Comparison of ENCODE assay signal across 21 cellular contexts in genomic region chr16:50388491-50388890, GRCh38. TPM values are rescaled to one million over a fixed set of nuclear protein-coding genes. Genes with fewer than 3 reads are reported as not detected.
DNase-seq lines count a peak whose midpoint lies in the region; ATAC-seq, FAIRE-seq and TF ChIP-seq lines count a peak whose summit lies in the region.
"Had no signal": no experiment of that assay in that cellular context is flagged by ENCODE, and none has a peak within 500 bp of the region (broad histone marks: within the 10 kb centered on the region; RNA-seq: fewer than 3 reads in every experiment).

No MANE protein-coding gene starts in this region.

- no peak overlapping the region for H3K4me2 ChIP-seq in K562 (ENCODE audit: insufficient read depth, low read length)
- H3K4me2 ChIP-seq: A549, GM23338 had no signal

- no peak overlapping the region for H3K27ac ChIP-seq in K562 (ENCODE audit: extremely low read depth, low read depth, low read length)
- H3K27ac ChIP-seq: A549, C4-2B had no signal

- H3K4me3 ChIP-seq in K562 = no peak overlapping the region
- H3K4me3 ChIP-seq: A549, GM12878, GM23338 had no signal

- no peaks in the 10 kb centered on the region for H3K36me3 ChIP-seq in K562 (ENCODE audit: control insufficient read depth, insufficient read depth, low read length)
- H3K36me3 ChIP-seq: BE2C had no signal

- peak; percentile 57 for DNase-seq in NCI-H1694 treated with DMSO at 0.1 percent for 48 hours (lab: John Stamatoyannopoulos, UW)
- no peak for DNase-seq in K562 (ENCODE audit: extremely low read depth in 1 of 4, low spot score in 3 of 4)
- DNase-seq in effector memory CD8-positive, alpha-beta T cell = no peak
- no peak for DNase-seq in type B pancreatic cell (ENCODE audit: extremely low spot score, unreplicated experiment)
- no peak for DNase-seq in immature natural killer cell
- no peak for DNase-seq in SW 1271 (lab: John Stamatoyannopoulos, UW)
- DNase-seq: BE2C; CD4-positive, alpha-beta memory T cell; COR-L47; DMS53; H9; IMR-90; KG1 had no signal

- H2AFZ ChIP-seq in K562 (ENCODE audit: low read depth, low read length) = no peak overlapping the region
- H2AFZ ChIP-seq: GM23338 had no signal

- no peak overlapping the region for H3K4me3 Mint-ChIP-seq in effector memory CD8-positive, alpha-beta T cell
- no peak overlapping the region for H3K4me3 Mint-ChIP-seq in type B pancreatic cell
- H3K4me3 Mint-ChIP-seq in immature natural killer cell = no peak overlapping the region
- H3K4me3 Mint-ChIP-seq: CD4-positive, alpha-beta memory T cell; GM23338; H9 had no signal

- H3K9me3 Mint-ChIP-seq in effector memory CD8-positive, alpha-beta T cell = no peaks in the 10 kb centered on the region
- peaks cover 8% of the 10 kb centered on the region for H3K9me3 Mint-ChIP-seq in type B pancreatic cell
- no peaks in the 10 kb centered on the region for H3K9me3 Mint-ChIP-seq in immature natural killer cell
- H3K9me3 Mint-ChIP-seq: CD4-positive, alpha-beta memory T cell; GM23338; H9 had no signal

- CTCF ChIA-PET in K562 (lab: Yijun Ruan, JAX; ENCODE audit: low intra/inter-chr PET ratio) = no interaction called here

- TF ChIP-seq EP300 in K562 (IDR thresholded peaks at IDR 0.05; ENCODE audit: low read length) = no peak

- BruUV-seq in K562 (replicated peaks; lab: Mats Ljungman, UMichigan) = no TSS peak

- POLR2A ChIA-PET in K562 (lab: Yijun Ruan, JAX) = no interaction called here

- in situ Hi-C loops in K562 (cut with MboI) = no loop called here

- no peaks in the 10 kb centered on the region for H4K20me1 ChIP-seq in K562 (replicated peaks; ENCODE audit: control insufficient read depth, insufficient read depth, low read length)

- peak overlapping the region; percentile 36 to 47 for H3K27ac Mint-ChIP-seq in effector memory CD8-positive, alpha-beta T cell
- H3K27ac Mint-ChIP-seq in type B pancreatic cell (peak overlapping the region; percentile 29), immature natural killer cell (no peak overlapping the region)
- H3K27ac Mint-ChIP-seq: GM23338, H9 had no signal

- H3K9ac ChIP-seq in K562 (ENCODE audit: insufficient read depth in 1 of 2, low read depth in 2 of 2, low read length in 2 of 2) = no peak overlapping the region

- no peak for ATAC-seq in K562
- ATAC-seq in effector memory CD8-positive, alpha-beta T cell (replicated peaks) = no peak
- ATAC-seq in HG03521 (IDR thresholded peaks at IDR 0.05; ENCODE audit: unreplicated experiment) = no peak
- ATAC-seq in HG02885 (IDR thresholded peaks at IDR 0.05; ENCODE audit: poor library complexity, unreplicated experiment) = no peak
- ATAC-seq: A549, GM12878, GM23338 had no signal

- H3K27me3 Mint-ChIP-seq in effector memory CD8-positive, alpha-beta T cell = peaks cover 0 to 42% of the 10 kb centered on the region in 2 donors
- H3K27me3 Mint-ChIP-seq in type B pancreatic cell (no peaks in the 10 kb centered on the region), immature natural killer cell (ENCODE audit: low read depth in 3 of 3) (peaks cover 3 to 5% (median 4%) of the 10 kb centered on the region in 3 donors)

- TF ChIP-seq CTCF in K562 (IDR thresholded peaks at IDR 0.05 in 2 of 3, conservative IDR thresholded peaks at IDR 0.05 in 1 of 3; ENCODE audit: insufficient read depth in 2 of 3, low read depth in 1 of 3, low read length in 3 of 3) (no peak), type B pancreatic cell (conservative IDR thresholded peaks at IDR 0.05) (no peak)

- TF ChIP-seq RAD21 in K562 (CRISPR knock-in tag; conservative IDR thresholded peaks at IDR 0.05 in 1 of 2, IDR thresholded peaks at IDR 0.05 in 1 of 2) = no peak

- FAIRE-seq in K562 (lab: Jason Lieb, UNC) = no peak
- FAIRE-seq: A549, D721Med, GM12878, GM18507 had no signal

- no peaks in the 10 kb centered on the region for H3K9me1 ChIP-seq in K562 (ENCODE audit: control insufficient read depth, insufficient read depth, low read length)

- peaks cover 0 to 4% of the 10 kb centered on the region in 2 donors for H3K4me1 Mint-ChIP-seq in effector memory CD8-positive, alpha-beta T cell (ENCODE audit: low read depth in 2 of 2)
- H3K4me1 Mint-ChIP-seq in type B pancreatic cell (ENCODE audit: unreplicated experiment) (peaks cover 45% of the 10 kb centered on the region), immature natural killer cell (no peaks in the 10 kb centered on the region)
- H3K4me1 Mint-ChIP-seq: CD4-positive, alpha-beta memory T cell had no signal

- WGBS in K562 (ENCODE audit: insufficient coverage, low coverage, missing lambda C conversion rate) = 29% methylated on average over 1 of the region's 1 CpG

- no peaks in the 10 kb centered on the region for H3K79me2 ChIP-seq in K562 (ENCODE audit: control insufficient read depth, insufficient read depth, low read length)

- no peak for TF ChIP-seq POLR2A in K562 (conservative IDR thresholded peaks at IDR 0.05)

- no peaks in the 10 kb centered on the region for H3K36me3 Mint-ChIP-seq in effector memory CD8-positive, alpha-beta T cell (ENCODE audit: insufficient read depth)
- H3K36me3 Mint-ChIP-seq in type B pancreatic cell = no peaks in the 10 kb centered on the region
- H3K36me3 Mint-ChIP-seq in immature natural killer cell = no peaks in the 10 kb centered on the region
- H3K36me3 Mint-ChIP-seq: CD4-positive, alpha-beta memory T cell had no signal

- H3K9me3 ChIP-seq in K562 (replicated peaks; ENCODE audit: control insufficient read depth, insufficient read depth, low read depth, low read length) = no peaks in the 10 kb centered on the region
- H3K9me3 ChIP-seq: A549, BE2C had no signal

- H3K4me1 ChIP-seq in K562 (replicated peaks in 1 of 2; ENCODE audit: control insufficient read depth in 2 of 2, insufficient read depth in 2 of 2, low read length in 2 of 2) = peaks cover 6 to 9% of the 10 kb centered on the region in 2 experiments; a peak in 2 of 5 replicates
- H3K4me1 ChIP-seq: A549 had no signal

- intact Hi-C loops in K562 (cut with micrococcal nuclease) = no loop called here

- peaks cover 0 to 25% of the 10 kb centered on the region in 2 experiments; a peak in 1 of 5 replicates for H3K27me3 ChIP-seq in K562 (ENCODE audit: control insufficient read depth in 2 of 2, insufficient read depth in 2 of 2, low read length in 2 of 2)
- H3K27me3 ChIP-seq: BE2C had no signal

TF ChIP-seq in K562, 482 proteins besides CTCF, POLR2A, EP300 and RAD21:
- 0 out of 2 replicates have a peak, but pooled peaks have one; percentile 22 for TF ChIP-seq ZNF175 (CRISPR knock-in tag; IDR thresholded peaks at IDR 0.05; ENCODE audit: low read depth)
- TF ChIP-seq LARP7 (IDR thresholded peaks at IDR 0.05) = no peak

RNA-seq across cellular contexts. Expression of gene BRD7, which starts 19.7 kb away (rescaled TPM):
- total RNA-seq in K562 (2011; cell fraction: chromatin; rRNA removed; ENCODE audit: low replicate concordance) = 29.1 and 47.8 TPM in 2 replicates
- total RNA-seq in K562 (2011; cell fraction: nucleolus; rRNA removed) = 16.5 and 17.9 TPM in 2 replicates
- 26.1 and 42.0 TPM in 2 replicates for total RNA-seq in K562 (2011; cell fraction: nucleoplasm; rRNA removed)
- 68.7 and 80.5 TPM in 2 replicates for total RNA-seq in K562 (2014; rRNA removed)
- total RNA-seq in K562 (2014; rRNA removed; fragmentation: Illumina TruSeq; extraction: Trizol) = 101 TPM in 2 replicates
- 82.3 and 90.0 TPM in 2 replicates for total RNA-seq in K562 (2015; rRNA removed; fragmentation: Illumina TruSeq; extraction: Trizol)
- total RNA-seq in K562 (2021) = 67.3 and 68.5 TPM in 2 replicates
- polyA plus RNA-seq in K562 (2011; rRNA removed) = 77.9 and 95.9 TPM in 2 replicates
- 13.9 and 27.6 TPM in 2 replicates for polyA plus RNA-seq in K562 (2011; cell fraction: cytosol; rRNA removed)
- 53.1 and 64.2 TPM in 2 replicates for polyA plus RNA-seq in K562 (2011; cell fraction: nucleus; rRNA removed)
- 53.8 and 86.1 TPM in 2 replicates for polyA plus RNA-seq in K562 (2012)
- 92.4 and 94.7 TPM in 2 replicates for polyA plus RNA-seq in K562 (2014; fragmentation: Illumina TruSeq; extraction: Trizol)
- 10 to 100 TPM; 20.6 to 26.3 TPM for polyA plus RNA-seq in K562 (2014; fragmentation: Nextera tagmentation; extraction: Ambion mirVana)
- polyA plus RNA-seq in K562 (2014; rRNA removed) = 54.7 and 59.7 TPM in 2 replicates
- polyA minus RNA-seq in K562 (2011; rRNA and poly(A)+ RNA removed) = 83.8 and 86.3 TPM in 2 replicates
- 21.9 and 36.5 TPM in 2 replicates for polyA minus RNA-seq in K562 (2011; cell fraction: cytosol; rRNA and poly(A)+ RNA removed)
- 23.4 and 33.0 TPM in 2 replicates for polyA minus RNA-seq in K562 (2011; cell fraction: nucleus; rRNA and poly(A)+ RNA removed)
- 88.6 and 98.2 TPM in 2 replicates for total RNA-seq in type B pancreatic cell (ENCODE audit: low replicate concordance)
- polyA plus RNA-seq in immature natural killer cell = 10 to 100 TPM; 15.7 to 42.7 (median 39.8) TPM

Comparison
In these comparisons a context has a peak if more than half of its experiments do, and no peak if none do; other contexts are left out.
1. H3K27ac Mint-ChIP-seq: peak in effector memory CD8-positive, alpha-beta T cell (2 of 2) and type B pancreatic cell (single experiment); none in immature natural killer cell (0 of 6).